13 cellular contexts compared by ENCODE assay signal in the genomic region with DNA sequence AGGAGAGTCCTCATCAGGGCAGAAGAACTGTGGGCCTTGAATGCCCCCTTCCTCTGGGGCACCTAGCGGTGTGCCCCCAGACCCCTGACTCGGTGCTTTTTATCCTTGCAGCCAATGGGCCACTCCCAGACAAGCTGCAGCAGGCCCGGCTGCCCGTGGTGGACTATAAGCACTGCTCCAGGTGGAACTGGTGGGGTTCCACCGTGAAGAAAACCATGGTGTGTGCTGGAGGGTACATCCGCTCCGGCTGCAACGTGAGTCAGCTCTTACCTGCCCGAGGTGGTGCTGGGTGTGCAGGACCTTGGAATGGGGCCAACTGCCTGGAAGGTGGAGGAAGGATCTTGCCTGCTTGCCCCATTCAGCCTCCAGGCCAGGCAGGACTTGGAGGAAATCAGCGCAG. TPM values are rescaled to one million over a fixed set of nuclear protein-coding genes. Genes with fewer than 3 reads are reported as not detected.
"Had no signal": no experiment of that assay in that cellular context is flagged by ENCODE, and none has a peak within 500 bp of the region (broad histone marks: within the 10 kb centered on the region; RNA-seq: fewer than 3 reads in every experiment).

No MANE protein-coding gene starts in this region.

RNA-seq across cellular contexts. Expression of gene CELA3A, which starts 5.8 kb away (rescaled TPM):
- total RNA-seq: activated CD4-positive, alpha-beta memory T cell treated with anti-CD3 and anti-CD28 coated beads, Interleukin-2, amount 10 ng/mL, durations not matched to agents 7 days and 5 days; activated CD4-positive, alpha-beta T cell treated with anti-CD3 and anti-CD28 coated beads, Interleukin-2, amount 10 ng/mL, durations not matched to agents 7 days and 5 days; activated naive CD4-positive, alpha-beta T cell treated with anti-CD3 and anti-CD28 coated beads, Interleukin-2, amount 50 U/mL, for 72 hours; activated naive CD8-positive, alpha-beta T cell treated with anti-CD3 and anti-CD28 coated beads, Interleukin-2, amount 10 ng/mL, durations not matched to agents 7 days and 5 days; activated T-cell treated with anti-CD3 and anti-CD28 coated beads, Interleukin-2, amount 50 U/mL, for 72 hours; ascending aorta; chondrocyte; dermis blood vessel endothelial cell; epithelial cell of proximal tubule; esophagus muscularis mucosa; gastroesophageal sphincter; glomerular endothelial cell; T-helper 2 cell treated with Interferon-gamma antibody and Interleukin-4, amounts not matched to agents 100 ng/mL and 5 ng/mL, for 36 hours had no signal

RNA-seq across cellular contexts. Expression of gene CELA3B, which starts 30.4 kb away (rescaled TPM):
- total RNA-seq: activated CD4-positive, alpha-beta memory T cell treated with anti-CD3 and anti-CD28 coated beads, Interleukin-2, amount 10 ng/mL, durations not matched to agents 7 days and 5 days; activated CD4-positive, alpha-beta T cell treated with anti-CD3 and anti-CD28 coated beads, Interleukin-2, amount 10 ng/mL, durations not matched to agents 7 days and 5 days; activated naive CD4-positive, alpha-beta T cell treated with anti-CD3 and anti-CD28 coated beads, Interleukin-2, amount 50 U/mL, for 72 hours; activated naive CD8-positive, alpha-beta T cell treated with anti-CD3 and anti-CD28 coated beads, Interleukin-2, amount 10 ng/mL, durations not matched to agents 7 days and 5 days; activated T-cell treated with anti-CD3 and anti-CD28 coated beads, Interleukin-2, amount 50 U/mL, for 72 hours; ascending aorta; chondrocyte; dermis blood vessel endothelial cell; epithelial cell of proximal tubule; esophagus muscularis mucosa; gastroesophageal sphincter; glomerular endothelial cell; T-helper 2 cell treated with Interferon-gamma antibody and Interleukin-4, amounts not matched to agents 100 ng/mL and 5 ng/mL, for 36 hours had no signal
